ENCODE assay signal across 1 cellular context in genomic region chr11:5284551-5285130, GRCh38.
A peak's percentile ranks its signal among the peaks of the same experiment; 100 is the strongest.
TF ChIP-seq lines count a peak whose summit lies in the region.

No MANE protein-coding gene starts in this region.

TF ChIP-seq in K562, 482 proteins besides CTCF, POLR2A, EP300 and RAD21 (continued from another document and continues in another):
- TF ChIP-seq MGA (IDR thresholded peaks at IDR 0.05) = no peak
- TF ChIP-seq SAFB (IDR thresholded peaks at IDR 0.05; ENCODE audit: borderline replicate concordance, low read depth, low read length) = no peak
- TF ChIP-seq PCBP2 (IDR thresholded peaks at IDR 0.05; ENCODE audit: low read depth, low read length, poor library complexity, severe bottlenecking) = no peak
- TF ChIP-seq MTA1 (IDR thresholded peaks at IDR 0.05; ENCODE audit: borderline replicate concordance) = no peak
- no peak for TF ChIP-seq ZNF146 (CRISPR knock-in tag; IDR thresholded peaks at IDR 0.05; ENCODE audit: unreplicated experiment)
- TF ChIP-seq MBD2 (IDR thresholded peaks at IDR 0.05; ENCODE audit: borderline replicate concordance, low read depth) = peak; percentile 80
- no peak for TF ChIP-seq ZNF717 (CRISPR knock-in tag; IDR thresholded peaks at IDR 0.05)
- no peak for TF ChIP-seq U2AF1 (optimal IDR thresholded peaks at IDR 0.05; ENCODE audit: low read depth, low read length)
- TF ChIP-seq FOXA3 (CRISPR knock-in tag; conservative IDR thresholded peaks at IDR 0.05 in 1 of 2, IDR thresholded peaks at IDR 0.05 in 1 of 2) = no peak
- no peak for TF ChIP-seq FOS (IDR thresholded peaks at IDR 0.05; ENCODE audit: extremely low read depth, insufficient read length)
- peak; percentile 53 for TF ChIP-seq ZNF316 (IDR thresholded peaks at IDR 0.05)
- no peak for TF ChIP-seq NR2C2 (CRISPR knock-in tag; IDR thresholded peaks at IDR 0.05)
- TF ChIP-seq NR2C2 (tag; IDR thresholded peaks at IDR 0.05) = 0 out of 2 replicates have a peak, but pooled peaks have one; percentile 18
- TF ChIP-seq MED1 (CRISPR knock-in tag; IDR thresholded peaks at IDR 0.05; ENCODE audit: borderline replicate concordance) = no peak
- TF ChIP-seq CC2D1A (IDR thresholded peaks at IDR 0.05) = peak; percentile 69; the same call in 1 of the 2 replicates
- no peak for TF ChIP-seq ZNF143 (CRISPR knock-in tag; IDR thresholded peaks at IDR 0.05)
- TF ChIP-seq ZNF589 (CRISPR knock-in tag; IDR thresholded peaks at IDR 0.05; ENCODE audit: low read depth) = peak; percentile 60; the same call in 1 of the 2 replicates
- peak; percentile 70; the same call in 1 of the 2 replicates for TF ChIP-seq TFAP4 (CRISPR knock-in tag; IDR thresholded peaks at IDR 0.05; ENCODE audit: borderline replicate concordance)
- TF ChIP-seq ZNF764 (CRISPR knock-in tag; IDR thresholded peaks at IDR 0.05; ENCODE audit: low read depth) = no peak
- TF ChIP-seq KAT8 (IDR thresholded peaks at IDR 0.05; ENCODE audit: low read depth) = no peak
- no peak for TF ChIP-seq CHD7 (IDR thresholded peaks at IDR 0.05; ENCODE audit: low read depth, low read length)
- TF ChIP-seq KLF13 (tag; IDR thresholded peaks at IDR 0.05; ENCODE audit: borderline replicate concordance, low read depth) = no peak
- peak; percentile 68; the same call in 1 of the 2 replicates for TF ChIP-seq ETS1 (conservative IDR thresholded peaks at IDR 0.05; ENCODE audit: control insufficient read depth, low read depth, low read length)
- TF ChIP-seq HMGN3 (IDR thresholded peaks at IDR 0.05; ENCODE audit: borderline replicate concordance, extremely low read depth, insufficient read length, low read depth, low read length) = no peak
- TF ChIP-seq PHB (CRISPR knock-in tag; IDR thresholded peaks at IDR 0.05) = no peak
- no peak for TF ChIP-seq ZBTB8A (IDR thresholded peaks at IDR 0.05; ENCODE audit: partially characterized antibody)
- TF ChIP-seq GATA2 (CRISPR knock-in tag; IDR thresholded peaks at IDR 0.05) = peak; percentile 62; the same call in 1 of the 2 replicates
- peak; percentile 96 for TF ChIP-seq CBFA2T2 (conservative IDR thresholded peaks at IDR 0.05)
